Comparison of ENCODE assay signal across 7 cellular contexts in the genomic region with DNA sequence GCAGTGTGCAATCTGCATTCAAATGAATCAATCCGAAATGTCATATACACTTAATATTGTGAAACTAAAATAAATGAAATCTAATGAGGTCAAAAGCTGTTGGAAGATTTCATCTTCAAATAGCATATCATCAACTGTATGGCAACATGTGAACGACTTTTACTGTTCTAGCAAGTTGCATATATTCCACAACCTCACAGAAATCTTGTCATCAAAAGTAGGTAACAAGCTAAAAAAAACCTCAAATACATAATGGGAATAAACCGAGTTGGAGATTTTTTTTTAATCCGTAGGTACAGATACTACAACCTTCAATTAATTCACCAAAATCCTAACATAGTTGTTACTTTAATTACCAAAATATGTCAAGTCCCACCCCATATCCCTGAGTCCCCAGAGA. TPM values are rescaled to one million over a fixed set of nuclear protein-coding genes. Genes with fewer than 3 reads are reported as not detected.
DNase-seq lines count a peak whose midpoint lies in the region; ATAC-seq and TF ChIP-seq lines count a peak whose summit lies in the region.

No MANE protein-coding gene starts in this region.

- WGBS in smooth muscle cell (ENCODE audit: low lambda C conversion rate) = 2% methylated on average over 4 of the region's 4 CpGs

- DNase-seq in HFFc6 (no peak), glutamatergic neuron (no peak), smooth muscle cell (lab: John Stamatoyannopoulos, UW; ENCODE audit: unreplicated experiment) (no peak), NCI-H2227 (lab: John Stamatoyannopoulos, UW; ENCODE audit: unreplicated experiment) (no peak), NCI-H526 (lab: John Stamatoyannopoulos, UW) (no peak)

- no peaks in the 10 kb centered on the region for H3K36me3 ChIP-seq in smooth muscle cell (ENCODE audit: low read depth)

- H2AFZ ChIP-seq in smooth muscle cell (ENCODE audit: low read depth) = no peak overlapping the region

- H3K4me3 Mint-ChIP-seq in HFFc6 = peak overlapping the region; percentile 91
- peak overlapping the region; percentile 92 for H3K4me3 Mint-ChIP-seq in T-helper 1 cell treated with Interleukin-12 subunit alpha and Interleukin-12 subunit beta and Interleukin-4 antibody, amounts not matched to agents 30 μg/mL and 1 μg/mL, for 36 hours
- peak overlapping the region; percentile 96 for H3K4me3 Mint-ChIP-seq in glutamatergic neuron (ENCODE audit: unreplicated experiment)

- H3K4me3 ChIP-seq in smooth muscle cell = peak overlapping the region; percentile 96

- peaks cover 30% of the 10 kb centered on the region for H3K4me1 ChIP-seq in smooth muscle cell (ENCODE audit: low read depth)

- TF ChIP-seq CTCF in HFFc6 (IDR thresholded peaks at IDR 0.05) = no peak
- TF ChIP-seq CTCF in glutamatergic neuron (IDR thresholded peaks at IDR 0.05; ENCODE audit: partially characterized antibody, unreplicated experiment) = no peak
- TF ChIP-seq CTCF in smooth muscle cell (IDR thresholded peaks at IDR 0.05; ENCODE audit: borderline replicate concordance, insufficient read depth, poor library complexity, severe bottlenecking) = no peak

- H3F3A ChIP-seq in smooth muscle cell (ENCODE audit: low read depth) = peaks cover 4% of the 10 kb centered on the region

- H3K36me3 Mint-ChIP-seq in HFFc6 (ENCODE audit: low read depth) (no peaks in the 10 kb centered on the region), glutamatergic neuron (ENCODE audit: unreplicated experiment) (no peaks in the 10 kb centered on the region)
- H3K36me3 Mint-ChIP-seq in T-helper 1 cell treated with Interleukin-12 subunit alpha and Interleukin-12 subunit beta and Interleukin-4 antibody, amounts not matched to agents 30 μg/mL and 1 μg/mL, for 36 hours (ENCODE audit: low read depth) = peaks cover 9% of the 10 kb centered on the region

- H3K4me1 Mint-ChIP-seq in HFFc6 (ENCODE audit: low read depth) (peaks cover 47% of the 10 kb centered on the region), glutamatergic neuron (ENCODE audit: low read depth, unreplicated experiment) (peaks cover 6% of the 10 kb centered on the region)
- peaks cover 42% of the 10 kb centered on the region for H3K4me1 Mint-ChIP-seq in T-helper 1 cell treated with Interleukin-12 subunit alpha and Interleukin-12 subunit beta and Interleukin-4 antibody, amounts not matched to agents 30 μg/mL and 1 μg/mL, for 36 hours (ENCODE audit: low read depth)

- no peaks in the 10 kb centered on the region for H3K27me3 ChIP-seq in smooth muscle cell (ENCODE audit: low read depth)

- peak overlapping the region; percentile 88 for H3K27ac ChIP-seq in smooth muscle cell (ENCODE audit: low read depth)

- H3K27me3 Mint-ChIP-seq in HFFc6 (ENCODE audit: insufficient read depth) (no peaks in the 10 kb centered on the region; the same call in 1 of the 2 replicates), glutamatergic neuron (ENCODE audit: unreplicated experiment) (peaks cover 4% of the 10 kb centered on the region)
- no peaks in the 10 kb centered on the region for H3K27me3 Mint-ChIP-seq in T-helper 1 cell treated with Interleukin-12 subunit alpha and Interleukin-12 subunit beta and Interleukin-4 antibody, amounts not matched to agents 30 μg/mL and 1 μg/mL, for 36 hours (ENCODE audit: low read depth)

- H3K27ac Mint-ChIP-seq in HFFc6 (peak overlapping the region; percentile 86), glutamatergic neuron (ENCODE audit: unreplicated experiment) (peak overlapping the region; percentile 89)
- peak overlapping the region; percentile 95 for H3K27ac Mint-ChIP-seq in T-helper 1 cell treated with Interleukin-12 subunit alpha and Interleukin-12 subunit beta and Interleukin-4 antibody, amounts not matched to agents 30 μg/mL and 1 μg/mL, for 36 hours

- no peaks in the 10 kb centered on the region for H3K9me3 Mint-ChIP-seq in HFFc6
- H3K9me3 Mint-ChIP-seq in T-helper 1 cell treated with Interleukin-12 subunit alpha and Interleukin-12 subunit beta and Interleukin-4 antibody, amounts not matched to agents 30 μg/mL and 1 μg/mL, for 36 hours = no peaks in the 10 kb centered on the region
- peaks cover 6% of the 10 kb centered on the region for H3K9me3 Mint-ChIP-seq in glutamatergic neuron (ENCODE audit: unreplicated experiment)

- H3K9ac ChIP-seq in smooth muscle cell (ENCODE audit: low read depth) = peak overlapping the region; percentile 85

- H3K9me3 ChIP-seq in smooth muscle cell (replicated peaks; ENCODE audit: low read depth) = no peaks in the 10 kb centered on the region

- H3K79me2 ChIP-seq in smooth muscle cell (ENCODE audit: low read depth) = peaks cover 53% of the 10 kb centered on the region

- ATAC-seq in GM18867 (IDR thresholded peaks at IDR 0.05; ENCODE audit: unreplicated experiment) = no peak

- H3K4me2 ChIP-seq in smooth muscle cell = peak overlapping the region; percentile 84

- H4K20me1 ChIP-seq in smooth muscle cell (ENCODE audit: low read depth) = peaks cover 49% of the 10 kb centered on the region

RNA-seq across cellular contexts. Expression of a gene that starts 1.1 kb away (rescaled TPM):
- total RNA-seq in HFFc6 (2021; fragmentation: NEBNext Ultra II Directional; extraction: Animal tissue kit (Norgen Biotek cat#: 25700)) = 10 to 100 TPM; 31.1 to 52.5 (median 39.7) TPM
- total RNA-seq in glutamatergic neuron (ENCODE audit: unreplicated experiment) = 48.6 TPM
- total RNA-seq in smooth muscle cell = 51.5 and 53.2 TPM in 2 replicates
- 9.5 and 14.7 TPM in 2 replicates for polyA plus RNA-seq in smooth muscle cell

RNA-seq across cellular contexts. Expression of a gene that starts 47.6 kb away (rescaled TPM):
- total RNA-seq in HFFc6 (2021; fragmentation: NEBNext Ultra II Directional; extraction: Animal tissue kit (Norgen Biotek cat#: 25700)) = 10 to 100 TPM; 31.7 to 38.6 (median 33.5) TPM
- 4.8 TPM for total RNA-seq in glutamatergic neuron (ENCODE audit: unreplicated experiment)
- total RNA-seq in smooth muscle cell = 18.7 and 19.4 TPM in 2 replicates
- polyA plus RNA-seq in smooth muscle cell = 8.7 and 13.6 TPM in 2 replicates
